ENCODE assay signal across 1 cellular context in the genomic region with DNA sequence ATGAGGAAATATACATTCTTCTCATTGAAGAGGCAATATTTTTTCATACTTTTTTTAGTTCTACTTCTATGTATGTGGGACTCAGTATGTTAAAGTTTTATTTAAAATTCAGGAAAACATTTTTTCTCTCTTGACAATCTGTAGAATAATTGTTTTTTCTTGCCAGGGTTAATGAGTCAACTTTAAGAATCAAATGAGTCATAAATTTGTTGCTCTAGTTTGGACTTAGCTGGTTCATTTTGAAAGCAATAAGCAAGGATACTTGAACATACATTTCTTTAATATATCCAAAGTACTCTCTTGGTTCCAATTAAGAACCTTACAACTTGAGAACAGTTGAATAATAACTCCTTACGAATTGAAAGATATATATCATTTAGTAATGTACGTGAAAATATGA.
TF ChIP-seq lines count a peak whose summit lies in the region.

No MANE protein-coding gene starts in this region.

TF ChIP-seq in SK-N-SH treated with all-trans-retinoic acid at 6 μM for 48 hours, 23 proteins besides CTCF, POLR2A, EP300 and RAD21 (continued from another document):
- TF ChIP-seq ZFP3 (CRISPR knock-in tag; IDR thresholded peaks at IDR 0.05) = no peak
